ENCODE assay signal across 12 cellular contexts in genomic region chr19:55275851-55276719, GRCh38. TPM values are rescaled to one million over a fixed set of nuclear protein-coding genes. Genes with fewer than 3 reads are reported as not detected.
DNase-seq lines count a peak whose midpoint lies in the region; ATAC-seq, FAIRE-seq and TF ChIP-seq lines count a peak whose summit lies in the region.
"Had no signal": no experiment of that assay in that cellular context is flagged by ENCODE, and none has a peak within 500 bp of the region (broad histone marks: within the 10 kb centered on the region; RNA-seq: fewer than 3 reads in every experiment).

No MANE protein-coding gene starts in this region.

- intact Hi-C loops in activated B cell treated with CpG ODN at 0.5 μM for 24 hours (cut with micrococcal nuclease) = loop anchor here (1.0 to 2.0 kb wide), 3 partner anchors 17 to 25 kb away; partner anchors contain the start of gene PPP6R1

- no peak overlapping the region for H3K4me3 ChIP-seq in CD8-positive, alpha-beta memory T cell (ENCODE audit: low read length)
- H3K4me3 ChIP-seq: PC-9 had no signal

- DNase-seq in CD8-positive, alpha-beta memory T cell = peak in 2 of 5 donors; percentile 43 to 57
- peak; percentile 56 for DNase-seq in GM19238 (ENCODE audit: insufficient read length, low spot score)
- no peak for DNase-seq in activated B cell treated with CpG ODN at 0.5 μM for 24 hours
- DNase-seq in activated CD4-positive, alpha-beta T cell treated with anti-CD3 and anti-CD28 coated beads, Interleukin-2, amount 50 U/mL, for 4 hours = no peak
- no peak for DNase-seq in SIG-M5 (lab: John Stamatoyannopoulos, UW)
- no peak for DNase-seq in RCC 7860 (ENCODE audit: low spot score)
- DNase-seq in NCI-H128 (lab: John Stamatoyannopoulos, UW; ENCODE audit: unreplicated experiment) = no peak
- DNase-seq: Caco-2, cortex of kidney, KBM-7, PC-9 had no signal

- no peaks in the 10 kb centered on the region for H3K9me3 Mint-ChIP-seq in CD8-positive, alpha-beta memory T cell
- H3K9me3 Mint-ChIP-seq in activated B cell treated with CpG ODN at 0.5 μM for 24 hours = no peaks in the 10 kb centered on the region

- no peaks in the 10 kb centered on the region for H3K9me3 ChIP-seq in CD8-positive, alpha-beta memory T cell (ENCODE audit: low read length)
- H3K9me3 ChIP-seq: Caco-2 had no signal

- peak overlapping the region; percentile 83 to 94 (median 86) for H3K27ac Mint-ChIP-seq in CD8-positive, alpha-beta memory T cell
- peak overlapping the region; percentile 93 for H3K27ac Mint-ChIP-seq in activated B cell treated with CpG ODN at 0.5 μM for 24 hours

- CTCF ChIA-PET in CD8-positive, alpha-beta memory T cell (lab: Charles Lee) = interaction anchor here (0.9 to 2.5 kb wide), 2 partner anchors 16 to 63 kb away, joined by 3 to 9 read pairs; no protein-coding TSS in a partner anchor
- CTCF ChIA-PET in activated B cell treated with CpG ODN at 0.5 μM for 24 hours (lab: Charles Lee) = interaction anchor here (0.6 to 1.5 kb wide), 3 partner anchors 18 to 26 kb away, joined by 3 to 5 read pairs (median 3); no protein-coding TSS in a partner anchor

- peaks cover 10% of the 10 kb centered on the region for H3K36me3 ChIP-seq in CD8-positive, alpha-beta memory T cell (ENCODE audit: insufficient read depth, low read length)

- ATAC-seq in HG03108 (IDR thresholded peaks at IDR 0.05; ENCODE audit: unreplicated experiment) (peak; percentile 34), activated B cell treated with CpG ODN at 0.5 μM for 24 hours (ENCODE audit: low read depth) (peak; percentile 43)

- TF ChIP-seq CTCF in activated B cell treated with CpG ODN at 0.5 μM for 24 hours (IDR thresholded peaks at IDR 0.05) = no peak

- H3K4me1 Mint-ChIP-seq in CD8-positive, alpha-beta memory T cell = peaks cover 34 to 48% (median 35%) of the 10 kb centered on the region in 3 donors
- peaks cover 61% of the 10 kb centered on the region for H3K4me1 Mint-ChIP-seq in activated B cell treated with CpG ODN at 0.5 μM for 24 hours

- no peaks in the 10 kb centered on the region for H3K27me3 ChIP-seq in CD8-positive, alpha-beta memory T cell (ENCODE audit: insufficient read depth, low read length, poor library complexity, severe bottlenecking)

- peaks cover 22% of the 10 kb centered on the region for H3K4me1 ChIP-seq in CD8-positive, alpha-beta memory T cell (ENCODE audit: insufficient read depth, low read length)

- FAIRE-seq in RCC 7860 (lab: Jason Lieb, UNC) = no peak

- peaks cover 0 to 2% of the 10 kb centered on the region in 2 donors for H3K27me3 Mint-ChIP-seq in CD8-positive, alpha-beta memory T cell
- H3K27me3 Mint-ChIP-seq in activated B cell treated with CpG ODN at 0.5 μM for 24 hours = no peaks in the 10 kb centered on the region

- peak overlapping the region; percentile 63 to 84 (median 68) for H3K4me3 Mint-ChIP-seq in CD8-positive, alpha-beta memory T cell
- peak overlapping the region; percentile 68 for H3K4me3 Mint-ChIP-seq in activated B cell treated with CpG ODN at 0.5 μM for 24 hours

- POLR2A ChIA-PET in CD8-positive, alpha-beta memory T cell (lab: Charles Lee) = interaction anchor here (0.6 to 1.5 kb wide), 4 partner anchors 13 to 129 kb away, joined by 3 to 6 read pairs (median 4); partner anchors contain the start of gene PPP6R1
- POLR2A ChIA-PET in activated B cell treated with CpG ODN at 0.5 μM for 24 hours (lab: Charles Lee) = interaction anchor here (0.6 to 11.6 kb wide), 8 partner anchors 13 to 323 kb away, joined by 3 to 277 read pairs (median 4); partner anchors contain the start of genes FIZ1, PPP6R1 and UBE2S

- H3K36me3 Mint-ChIP-seq in CD8-positive, alpha-beta memory T cell = peaks cover 5 to 59% (median 12%) of the 10 kb centered on the region in 3 donors
- H3K36me3 Mint-ChIP-seq in activated B cell treated with CpG ODN at 0.5 μM for 24 hours (ENCODE audit: low read depth) = peaks cover 52% of the 10 kb centered on the region

- peak overlapping the region; percentile 74 for H3K27ac ChIP-seq in CD8-positive, alpha-beta memory T cell (ENCODE audit: low read depth, low read length)
- H3K27ac ChIP-seq: PC-9 had no signal

RNA-seq across cellular contexts. Expression of gene HSPBP1, which starts 3.8 kb away (rescaled TPM):
- 10 to 100 TPM; 82.9 to 84.1 TPM for total RNA-seq in CD8-positive, alpha-beta memory T cell
- 46.4 TPM for polyA plus RNA-seq in CD8-positive, alpha-beta memory T cell
- total RNA-seq in activated B cell treated with CpG ODN at 0.5 μM for 24 hours = 32.2 and 32.9 TPM in 2 replicates

RNA-seq across cellular contexts. Expression of gene BRSK1, which starts 7.7 kb away (rescaled TPM):
- total RNA-seq in CD8-positive, alpha-beta memory T cell = 1 to 10 TPM; 4.1 to 5.7 TPM
- polyA plus RNA-seq in CD8-positive, alpha-beta memory T cell = 0.82 TPM
- total RNA-seq in activated B cell treated with CpG ODN at 0.5 μM for 24 hours = 1.3 and 2.7 TPM in 2 replicates

RNA-seq across cellular contexts. Expression of gene PPP6R1, which starts 17.3 kb away (rescaled TPM):
- 100 to 1,000 TPM; 216 to 225 TPM for total RNA-seq in CD8-positive, alpha-beta memory T cell
- polyA plus RNA-seq in CD8-positive, alpha-beta memory T cell = 143 TPM
- 203 and 220 TPM in 2 replicates for total RNA-seq in activated B cell treated with CpG ODN at 0.5 μM for 24 hours

RNA-seq across cellular contexts. Expression of gene TMEM86B, which starts 47.5 kb away (rescaled TPM):
- 10 to 100 TPM in 1 of 2 experiments, 1 to 10 TPM in 1; 8.5 to 10.3 TPM for total RNA-seq in CD8-positive, alpha-beta memory T cell
- polyA plus RNA-seq in CD8-positive, alpha-beta memory T cell = 2.9 TPM
- total RNA-seq in activated B cell treated with CpG ODN at 0.5 μM for 24 hours = 12.6 and 14.8 TPM in 2 replicates

RNA-seq across cellular contexts. Expression of gene TMEM150B, which starts 49.1 kb away (rescaled TPM):
- total RNA-seq in CD8-positive, alpha-beta memory T cell = under 1 TPM in 1 of 2 experiments, not detected in 1; 0.53 TPM
- not detected for polyA plus RNA-seq in CD8-positive, alpha-beta memory T cell
- not detected in 2 replicates for total RNA-seq in activated B cell treated with CpG ODN at 0.5 μM for 24 hours
- total RNA-seq: PC-9 had no signal
